1 cellular context compared by ENCODE assay signal in the genomic region with DNA sequence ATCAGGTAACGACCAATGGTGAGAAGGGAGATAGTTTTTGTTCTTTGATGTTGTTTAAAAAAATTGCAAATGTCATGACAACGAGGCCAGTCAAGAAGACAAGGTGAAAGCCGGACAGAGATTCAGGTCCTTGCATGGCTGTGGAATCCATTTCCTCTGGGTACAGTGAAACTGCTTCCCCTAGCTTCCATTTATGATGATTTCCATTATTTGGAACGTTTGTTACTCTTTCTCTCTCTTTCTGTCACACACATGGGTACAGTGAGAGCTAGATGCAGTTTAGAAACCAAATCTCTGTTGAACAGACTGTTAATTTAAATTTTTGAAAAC.
TF ChIP-seq lines count a peak whose summit lies in the region.

No MANE protein-coding gene starts in this region.

TF ChIP-seq in HepG2, 621 proteins besides CTCF, POLR2A, EP300 and RAD21 (continued from another document):
- no peak for TF ChIP-seq KDM5B (CRISPR knock-in tag; IDR thresholded peaks at IDR 0.05; ENCODE audit: borderline replicate concordance)
- TF ChIP-seq ZNF678 (CRISPR knock-in tag; IDR thresholded peaks at IDR 0.05), result 0 out of 2 replicates have a peak, but pooled peaks have one; percentile 44
- no peak for TF ChIP-seq KLF15 (CRISPR knock-in tag; IDR thresholded peaks at IDR 0.05; ENCODE audit: borderline replicate concordance)
- no peak for TF ChIP-seq EZH2 (conservative IDR thresholded peaks at IDR 0.05; ENCODE audit: low read depth, low read length)
- TF ChIP-seq MAFG (CRISPR knock-in tag; IDR thresholded peaks at IDR 0.05), result no peak
- 0 out of 2 replicates have a peak, but pooled peaks have one; percentile 70 for TF ChIP-seq ZNF782 (CRISPR knock-in tag; IDR thresholded peaks at IDR 0.05; ENCODE audit: borderline replicate concordance)
- no peak for TF ChIP-seq KDM5A (IDR thresholded peaks at IDR 0.05; ENCODE audit: borderline replicate concordance, low read length)
- TF ChIP-seq SIX1 (CRISPR knock-in tag; IDR thresholded peaks at IDR 0.05; ENCODE audit: borderline replicate concordance), result no peak
- TF ChIP-seq ZNF816 (CRISPR knock-in tag; IDR thresholded peaks at IDR 0.05; ENCODE audit: borderline replicate concordance), result no peak
- no peak for TF ChIP-seq NCOA1 (CRISPR knock-in tag; IDR thresholded peaks at IDR 0.05)
- no peak for TF ChIP-seq PHF8 (CRISPR knock-in tag; IDR thresholded peaks at IDR 0.05)
- TF ChIP-seq MEIS1 (CRISPR knock-in tag; IDR thresholded peaks at IDR 0.05; ENCODE audit: borderline replicate concordance), result no peak
- no peak for TF ChIP-seq ETV6 (CRISPR knock-in tag; conservative IDR thresholded peaks at IDR 0.05)
- 0 out of 2 replicates have a peak, but pooled peaks have one; percentile 42 for TF ChIP-seq MTF2 (CRISPR knock-in tag; IDR thresholded peaks at IDR 0.05; ENCODE audit: borderline replicate concordance)
- 0 out of 2 replicates have a peak, but pooled peaks have one; percentile 76 for TF ChIP-seq GTF3A (CRISPR knock-in tag; conservative IDR thresholded peaks at IDR 0.05)
- TF ChIP-seq KLF11 (CRISPR knock-in tag; IDR thresholded peaks at IDR 0.05), result no peak
- no peak for TF ChIP-seq ZFP36 (IDR thresholded peaks at IDR 0.05; ENCODE audit: borderline replicate concordance, low read depth, low read length, partially characterized antibody)
- no peak for TF ChIP-seq ZNF713 (CRISPR knock-in tag; IDR thresholded peaks at IDR 0.05)
- peak; percentile 88; the same call in 1 of the 2 replicates for TF ChIP-seq PAWR (CRISPR knock-in tag; IDR thresholded peaks at IDR 0.05; ENCODE audit: borderline replicate concordance)
- TF ChIP-seq ZNF256 (CRISPR knock-in tag; conservative IDR thresholded peaks at IDR 0.05), result no peak
- TF ChIP-seq, protein P1, sequence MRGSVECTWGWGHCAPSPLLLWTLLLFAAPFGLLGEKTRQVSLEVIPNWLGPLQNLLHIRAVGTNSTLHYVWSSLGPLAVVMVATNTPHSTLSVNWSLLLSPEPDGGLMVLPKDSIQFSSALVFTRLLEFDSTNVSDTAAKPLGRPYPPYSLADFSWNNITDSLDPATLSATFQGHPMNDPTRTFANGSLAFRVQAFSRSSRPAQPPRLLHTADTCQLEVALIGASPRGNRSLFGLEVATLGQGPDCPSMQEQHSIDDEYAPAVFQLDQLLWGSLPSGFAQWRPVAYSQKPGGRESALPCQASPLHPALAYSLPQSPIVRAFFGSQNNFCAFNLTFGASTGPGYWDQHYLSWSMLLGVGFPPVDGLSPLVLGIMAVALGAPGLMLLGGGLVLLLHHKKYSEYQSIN (CRISPR knock-in tag; IDR thresholded peaks at IDR 0.05; ENCODE audit: borderline replicate concordance), result no peak
- TF ChIP-seq HOXA7 (CRISPR knock-in tag; IDR thresholded peaks at IDR 0.05), result no peak
- TF ChIP-seq PHF21A (CRISPR knock-in tag; IDR thresholded peaks at IDR 0.05), result no peak
- TF ChIP-seq, protein P2, sequence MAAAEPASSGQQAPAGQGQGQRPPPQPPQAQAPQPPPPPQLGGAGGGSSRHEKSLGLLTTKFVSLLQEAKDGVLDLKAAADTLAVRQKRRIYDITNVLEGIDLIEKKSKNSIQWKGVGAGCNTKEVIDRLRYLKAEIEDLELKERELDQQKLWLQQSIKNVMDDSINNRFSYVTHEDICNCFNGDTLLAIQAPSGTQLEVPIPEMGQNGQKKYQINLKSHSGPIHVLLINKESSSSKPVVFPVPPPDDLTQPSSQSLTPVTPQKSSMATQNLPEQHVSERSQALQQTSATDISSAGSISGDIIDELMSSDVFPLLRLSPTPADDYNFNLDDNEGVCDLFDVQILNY (CRISPR knock-in tag; conservative IDR thresholded peaks at IDR 0.05), result no peak
- TF ChIP-seq ESRRA (CRISPR knock-in tag; IDR thresholded peaks at IDR 0.05; ENCODE audit: low read depth), result no peak; the same call in 1 of the 2 replicates
- no peak for TF ChIP-seq SOX6 (IDR thresholded peaks at IDR 0.05)
- no peak for TF ChIP-seq SOX6 (CRISPR knock-in tag; IDR thresholded peaks at IDR 0.05)
- no peak for TF ChIP-seq ATF7 (IDR thresholded peaks at IDR 0.05)
- no peak for TF ChIP-seq ATF7 (CRISPR knock-in tag; IDR thresholded peaks at IDR 0.05)
- no peak for TF ChIP-seq ARHGAP35 (CRISPR knock-in tag; IDR thresholded peaks at IDR 0.05; ENCODE audit: borderline replicate concordance)
- TF ChIP-seq, protein P3, sequence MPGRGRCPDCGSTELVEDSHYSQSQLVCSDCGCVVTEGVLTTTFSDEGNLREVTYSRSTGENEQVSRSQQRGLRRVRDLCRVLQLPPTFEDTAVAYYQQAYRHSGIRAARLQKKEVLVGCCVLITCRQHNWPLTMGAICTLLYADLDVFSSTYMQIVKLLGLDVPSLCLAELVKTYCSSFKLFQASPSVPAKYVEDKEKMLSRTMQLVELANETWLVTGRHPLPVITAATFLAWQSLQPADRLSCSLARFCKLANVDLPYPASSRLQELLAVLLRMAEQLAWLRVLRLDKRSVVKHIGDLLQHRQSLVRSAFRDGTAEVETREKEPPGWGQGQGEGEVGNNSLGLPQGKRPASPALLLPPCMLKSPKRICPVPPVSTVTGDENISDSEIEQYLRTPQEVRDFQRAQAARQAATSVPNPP (CRISPR knock-in tag; IDR thresholded peaks at IDR 0.05), result no peak
- TF ChIP-seq ZNF484 (CRISPR knock-in tag; IDR thresholded peaks at IDR 0.05; ENCODE audit: borderline replicate concordance, low read depth), result no peak
- no peak for TF ChIP-seq ZNF772 (CRISPR knock-in tag; IDR thresholded peaks at IDR 0.05)
- no peak for TF ChIP-seq TMF1 (CRISPR knock-in tag; IDR thresholded peaks at IDR 0.05; ENCODE audit: low read depth)
